In the genomic region with DNA sequence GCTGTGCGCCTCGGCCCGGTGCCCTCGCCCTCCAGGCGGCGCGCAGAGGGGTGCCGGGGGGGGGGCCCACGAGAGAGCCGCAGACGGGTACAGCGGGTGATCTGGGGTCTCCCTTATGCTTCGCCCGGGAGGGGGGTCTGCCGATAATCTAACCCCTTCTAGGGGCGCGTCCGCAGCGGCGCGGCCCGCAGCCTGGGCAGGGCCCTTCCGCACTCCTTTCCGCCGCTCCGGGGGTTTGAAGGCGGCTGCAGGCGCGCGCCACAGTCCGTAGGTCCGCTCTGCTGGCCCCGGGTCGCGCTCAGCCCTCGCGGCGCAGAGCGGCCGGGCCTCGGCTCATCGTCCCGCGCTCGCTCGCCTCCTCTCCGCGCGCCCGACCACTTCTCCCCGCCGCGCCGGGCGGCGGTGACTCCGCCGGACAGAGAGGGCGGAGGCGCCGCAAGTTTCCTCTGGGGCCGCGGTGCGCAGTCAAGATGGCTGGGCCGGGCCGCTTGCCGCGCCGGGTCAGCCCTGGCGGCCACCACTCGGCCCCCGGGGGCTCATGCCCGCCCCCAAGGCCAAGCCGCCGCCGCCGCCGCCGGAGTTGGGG, we compare ENCODE assay signal across 8 cellular contexts. TPM values are rescaled to one million over a fixed set of nuclear protein-coding genes. Genes with fewer than 3 reads are reported as not detected.
DNase-seq lines count a peak whose midpoint lies in the region; ATAC-seq and TF ChIP-seq lines count a peak whose summit lies in the region.

No MANE protein-coding gene starts in this region.

- peaks cover 8% of the 10 kb centered on the region for H3K79me1 ChIP-seq in neuronal stem cell (ENCODE audit: low read depth, low read length)

- peak overlapping the region; percentile 50 for H4K91ac ChIP-seq in neuronal stem cell (ENCODE audit: low read depth, low read length, poor library complexity)

- H3K27me3 ChIP-seq in CD4-positive, alpha-beta T cell (ENCODE audit: control insufficient read depth, insufficient read depth, low read length): peaks cover 24% of the 10 kb centered on the region
- H3K27me3 ChIP-seq in fibroblast of lung (ENCODE audit: control insufficient read depth, insufficient read depth, low read length): no peaks in the 10 kb centered on the region
- peaks cover 0 to 73% (median 4%) of the 10 kb centered on the region in 3 experiments for H3K27me3 ChIP-seq in neuronal stem cell (ENCODE audit: control insufficient read depth in 3 of 3, insufficient read depth in 3 of 3, low read depth in 1 of 3, low read length in 3 of 3)

- H3K27ac Mint-ChIP-seq in CD4-positive, alpha-beta T cell: no peak overlapping the region

- intact Hi-C loops in CD4-positive, alpha-beta T cell (cut with DNase I, micrococcal nuclease): loop anchor here in 1 of 2 experiments (5.0 kb wide), 1 partner anchor 304 kb away; a partner anchor contains a TSS

- H4K8ac ChIP-seq in neuronal stem cell (ENCODE audit: low read depth, low read length): no peak overlapping the region

- H3K14ac ChIP-seq in neuronal stem cell (ENCODE audit: low read length): peak overlapping the region; percentile 38

- DNase-seq in CD4-positive, alpha-beta T cell: no peak
- DNase-seq in UCSD-AML1 (lab: John Stamatoyannopoulos, UW; ENCODE audit: unreplicated experiment): peak; percentile 36
- peak; percentile 30 to 46 for DNase-seq in fibroblast of lung (ENCODE audit: low read depth in 2 of 2)
- DNase-seq in neuronal stem cell (ENCODE audit: low spot score): no peak
- DNase-seq in NOMO-1 treated with DMSO at 0.1 percent for 48 hours (lab: John Stamatoyannopoulos, UW; ENCODE audit: unreplicated experiment): no peak
- DNase-seq in NCI-H2107 (lab: John Stamatoyannopoulos, UW): no peak

- H2BK15ac ChIP-seq in neuronal stem cell (ENCODE audit: low read length): peak overlapping the region; percentile 92

- CTCF ChIA-PET in CD4-positive, alpha-beta T cell (lab: Charles Lee): no interaction called here

- H3K36me3 ChIP-seq in fibroblast of lung (ENCODE audit: control insufficient read depth, insufficient read depth, low read length) (no peaks in the 10 kb centered on the region), neuronal stem cell (replicated peaks in 1 of 2; ENCODE audit: control insufficient read depth in 2 of 2, insufficient read depth in 2 of 2, low read length in 2 of 2) (peaks cover 0 to 9% of the 10 kb centered on the region in 2 donors)

- no peak overlapping the region for H2AFZ ChIP-seq in fibroblast of lung (ENCODE audit: low read length)
- H2AFZ ChIP-seq in neuronal stem cell (ENCODE audit: low read length): peak overlapping the region; percentile 98

- no peaks in the 10 kb centered on the region for H3K9me3 ChIP-seq in CD4-positive, alpha-beta T cell (ENCODE audit: control insufficient read depth, low read length)
- H3K9me3 ChIP-seq in fibroblast of lung (ENCODE audit: control insufficient read depth, insufficient read depth, low read depth, low read length) (no peaks in the 10 kb centered on the region), neuronal stem cell (replicated peaks in 1 of 2; ENCODE audit: control insufficient read depth in 2 of 2, insufficient read depth in 1 of 2, low read depth in 1 of 2, low read length in 2 of 2) (peaks cover 0 to 4% of the 10 kb centered on the region in 2 donors)

- H3K4me1 Mint-ChIP-seq in CD4-positive, alpha-beta T cell (ENCODE audit: low read depth): peaks cover 39% of the 10 kb centered on the region

- peak overlapping the region; percentile 35 for H2BK120ac ChIP-seq in neuronal stem cell (ENCODE audit: low read depth, low read length)

- H3K4me3 Mint-ChIP-seq in CD4-positive, alpha-beta T cell: peak overlapping the region; percentile 90

- peaks cover 12% of the 10 kb centered on the region for H3K4me1 ChIP-seq in fibroblast of lung (ENCODE audit: control insufficient read depth, extremely low read depth, insufficient read depth, low read length)
- H3K4me1 ChIP-seq in neuronal stem cell (ENCODE audit: control insufficient read depth in 2 of 2, insufficient read depth in 1 of 2, low read depth in 1 of 2, low read length in 2 of 2): peaks cover 2 to 17% of the 10 kb centered on the region in 2 donors

- H2BK5ac ChIP-seq in neuronal stem cell (ENCODE audit: low read length): peak overlapping the region; percentile 100

- H3K9me3 Mint-ChIP-seq in CD4-positive, alpha-beta T cell: no peaks in the 10 kb centered on the region

- H2BK12ac ChIP-seq in neuronal stem cell (ENCODE audit: low read length): no peak overlapping the region

- H3K18ac ChIP-seq in neuronal stem cell (ENCODE audit: low read length): peak overlapping the region; percentile 99

- no peak overlapping the region for H3K27ac ChIP-seq in CD4-positive, alpha-beta T cell (ENCODE audit: low read depth, low read length)
- no peak overlapping the region for H3K27ac ChIP-seq in fibroblast of lung (ENCODE audit: insufficient read depth, low read length)
- H3K27ac ChIP-seq in neuronal stem cell (replicated peaks; ENCODE audit: low read length): peak overlapping the region; percentile 76

- no peaks in the 10 kb centered on the region for H3K79me2 ChIP-seq in fibroblast of lung (ENCODE audit: control insufficient read depth, insufficient read depth, low read length)

- H3K4me3 ChIP-seq in fibroblast of lung (replicated peaks in 1 of 4; ENCODE audit: control extremely low read depth in 1 of 4, insufficient read depth in 1 of 4, low read depth in 3 of 4, low read length in 4 of 4): peak overlapping the region; percentile 49 to 68 (median 63)
- peak overlapping the region; percentile 57 to 86 for H3K4me3 ChIP-seq in neuronal stem cell (ENCODE audit: low read length in 2 of 2)

- H3K36me3 Mint-ChIP-seq in CD4-positive, alpha-beta T cell (ENCODE audit: low read depth): no peaks in the 10 kb centered on the region

- no peak for ATAC-seq in CD4-positive, alpha-beta T cell (ENCODE audit: poor library complexity)
- ATAC-seq in GM19035 (IDR thresholded peaks at IDR 0.05; ENCODE audit: unreplicated experiment): peak; percentile 40
- ATAC-seq in HG03103 (IDR thresholded peaks at IDR 0.05; ENCODE audit: low read depth, unreplicated experiment): peak; percentile 4

- peak overlapping the region; percentile 30 for H3K9ac ChIP-seq in fibroblast of lung (ENCODE audit: insufficient read depth, low read length)
- H3K9ac ChIP-seq in neuronal stem cell (ENCODE audit: low read depth, low read length, poor library complexity): peak overlapping the region; percentile 100

- peak overlapping the region; percentile 68 for H2AK5ac ChIP-seq in neuronal stem cell (ENCODE audit: low read depth, low read length)

- H3K27me3 Mint-ChIP-seq in CD4-positive, alpha-beta T cell: peaks cover 60% of the 10 kb centered on the region

- no peaks in the 10 kb centered on the region for H4K20me1 ChIP-seq in fibroblast of lung (ENCODE audit: control insufficient read depth, extremely low read depth, insufficient read depth, low read length)

- TF ChIP-seq CTCF in CD4-positive, alpha-beta T cell (IDR thresholded peaks at IDR 0.05): no peak
- no peak for TF ChIP-seq CTCF in fibroblast of lung (conservative IDR thresholded peaks at IDR 0.05 in 1 of 2, IDR thresholded peaks at IDR 0.05 in 1 of 2; ENCODE audit: low read depth in 1 of 2, low read length in 2 of 2)

- no CpG with 5 or more reads among the region's 79 CpGs for WGBS in neuronal stem cell (ENCODE audit: extremely low coverage in 2 of 2, insufficient read length in 2 of 2, insufficient replicate concordance in 1 of 2), 2 donors

- H3K4me2 ChIP-seq in fibroblast of lung (ENCODE audit: extremely low read depth, insufficient read depth, low read length) (peak overlapping the region; percentile 97), neuronal stem cell (ENCODE audit: insufficient read depth, low read length, poor library complexity, severe bottlenecking) (peak overlapping the region; percentile 69)

- H3K23ac ChIP-seq in neuronal stem cell (ENCODE audit: low read depth, low read length, poor library complexity): peak overlapping the region; percentile 100

- H3K4ac ChIP-seq in neuronal stem cell (ENCODE audit: low read length): peak overlapping the region; percentile 76

- POLR2A ChIA-PET in CD4-positive, alpha-beta T cell (lab: Charles Lee): no interaction called here

RNA-seq across cellular contexts. Expression of a gene that starts 0.6 kb away (rescaled TPM):
- 1 to 10 TPM; 2.1 to 2.2 TPM for total RNA-seq in CD4-positive, alpha-beta T cell
- total RNA-seq in fibroblast of lung: 0.66 and 0.77 TPM in 2 replicates
- polyA plus RNA-seq in fibroblast of lung: 0.12 and 0.23 TPM in 2 replicates
- 0.28 and 0.73 TPM in 2 replicates for polyA plus RNA-seq in fibroblast of lung (2012)
- 0.30 TPM in 1 of 2 replicates, not detected in the other for polyA minus RNA-seq in fibroblast of lung (ENCODE audit: low replicate concordance)
- 64.6 TPM for polyA plus RNA-seq in neuronal stem cell (2013, experiment 1 of 2)
- 68.1 TPM for polyA plus RNA-seq in neuronal stem cell (2013, experiment 2 of 2)

RNA-seq across cellular contexts. Expression of a gene that starts 36.4 kb away (rescaled TPM):
- total RNA-seq in CD4-positive, alpha-beta T cell: not detected
- 0.17 TPM in 1 of 2 replicates, not detected in the other for total RNA-seq in fibroblast of lung
- not detected in 2 replicates for polyA plus RNA-seq in fibroblast of lung
- not detected in 2 replicates for polyA plus RNA-seq in fibroblast of lung (2012)
- polyA minus RNA-seq in fibroblast of lung (ENCODE audit: low replicate concordance): not detected in 2 replicates
- not detected for polyA plus RNA-seq in neuronal stem cell (2013, experiment 1 of 2)
- not detected for polyA plus RNA-seq in neuronal stem cell (2013, experiment 2 of 2)

Comparison
In these comparisons a context has a peak if more than half of its experiments do, and no peak if none do; other contexts are left out.
1. DNase-seq: peak in UCSD-AML1 (single experiment) and fibroblast of lung (2 of 2); none in CD4-positive, alpha-beta T cell (0 of 10), neuronal stem cell (single experiment), NOMO-1 treated with DMSO at 0.1 percent for 48 hours (single experiment) and NCI-H2107 (single experiment).